1 cellular context compared by ENCODE assay signal in the genomic region with DNA sequence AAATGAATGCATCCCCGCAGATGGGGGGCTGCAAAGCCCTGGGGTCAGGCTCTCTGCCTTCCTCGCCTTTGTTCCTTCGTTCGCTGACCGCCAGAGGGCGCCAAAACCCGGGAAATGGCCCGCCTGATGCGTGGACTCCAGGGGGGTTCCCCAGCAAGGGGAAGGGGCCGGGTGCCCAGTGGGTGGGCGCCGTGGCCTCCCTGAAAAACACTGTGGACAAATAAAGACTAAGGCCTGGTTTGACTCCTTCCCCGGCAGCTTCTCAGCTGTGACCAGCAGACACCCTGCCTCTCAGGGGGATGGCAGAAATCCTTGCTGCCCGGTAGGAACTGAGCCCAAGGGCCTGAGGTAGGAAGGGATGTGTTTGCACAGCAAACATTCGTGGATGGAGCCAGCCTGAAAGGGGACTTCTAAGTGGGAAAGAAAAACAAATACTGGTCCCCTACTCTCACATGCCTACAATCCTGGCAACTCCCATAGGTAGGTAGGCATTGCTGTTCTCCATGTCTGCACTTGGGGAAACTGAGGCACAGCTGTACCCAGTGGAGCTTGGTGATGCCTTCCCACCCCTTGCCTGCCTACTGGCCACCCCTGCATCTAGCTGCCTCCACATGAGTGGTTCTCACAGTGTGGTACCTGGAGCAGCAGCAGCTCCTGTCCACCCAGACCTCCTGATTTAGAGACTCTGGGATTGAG.
TF ChIP-seq lines count a peak whose summit lies in the region.

No MANE protein-coding gene starts in this region.

TF ChIP-seq in H1, 55 proteins besides CTCF, POLR2A, EP300 and RAD21 (continued from another document):
- TF ChIP-seq, protein P1, sequence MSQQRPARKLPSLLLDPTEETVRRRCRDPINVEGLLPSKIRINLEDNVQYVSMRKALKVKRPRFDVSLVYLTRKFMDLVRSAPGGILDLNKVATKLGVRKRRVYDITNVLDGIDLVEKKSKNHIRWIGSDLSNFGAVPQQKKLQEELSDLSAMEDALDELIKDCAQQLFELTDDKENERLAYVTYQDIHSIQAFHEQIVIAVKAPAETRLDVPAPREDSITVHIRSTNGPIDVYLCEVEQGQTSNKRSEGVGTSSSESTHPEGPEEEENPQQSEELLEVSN (IDR thresholded peaks at IDR 0.05): no peak
- TF ChIP-seq YY1 (IDR thresholded peaks at IDR 0.05; ENCODE audit: low read depth, low read length) (no peak), FOSL1 (IDR thresholded peaks at IDR 0.05; ENCODE audit: insufficient read depth, low read depth, low read length) (no peak), KDM1A (IDR thresholded peaks at IDR 0.05; ENCODE audit: borderline replicate concordance, low read length) (no peak), RNF2 (IDR thresholded peaks at IDR 0.05; ENCODE audit: borderline replicate concordance, low read depth, low read length, missing control alignments, poor library complexity, severe bottlenecking) (no peak), GABPA (IDR thresholded peaks at IDR 0.05; ENCODE audit: borderline replicate concordance, insufficient read depth, low read length) (no peak), JUN (IDR thresholded peaks at IDR 0.05; ENCODE audit: low read depth, low read length) (no peak)
